24 cellular contexts compared by ENCODE assay signal in the genomic region with DNA sequence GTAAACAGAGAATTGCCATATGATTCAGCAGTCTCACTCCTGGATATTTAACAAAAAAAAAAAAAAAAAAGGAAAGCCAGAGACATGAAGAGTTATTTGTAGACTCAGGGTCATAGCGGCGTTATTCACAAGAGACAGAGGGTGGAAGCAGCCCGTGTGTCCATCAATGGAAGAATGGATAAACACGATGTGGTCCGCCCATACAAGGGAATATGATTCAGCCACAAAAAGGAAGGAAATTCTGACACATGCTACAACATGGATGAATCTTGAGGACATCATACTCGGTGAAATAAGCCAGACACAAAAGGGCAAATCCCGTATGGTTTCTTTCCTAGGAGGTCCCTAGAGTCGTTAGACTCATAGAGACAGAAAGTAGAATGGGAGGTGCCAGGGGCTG. TPM values are rescaled to one million over a fixed set of nuclear protein-coding genes. Genes with fewer than 3 reads are reported as not detected.
DNase-seq lines count a peak whose midpoint lies in the region; ATAC-seq, FAIRE-seq and TF ChIP-seq lines count a peak whose summit lies in the region.
"Had no signal": no experiment of that assay in that cellular context is flagged by ENCODE, and none has a peak within 500 bp of the region (broad histone marks: within the 10 kb centered on the region; RNA-seq: fewer than 3 reads in every experiment).

No MANE protein-coding gene starts in this region.

- no peak for ATAC-seq in K562
- ATAC-seq in gastroesophageal sphincter, result peak; percentile 28
- no peak for ATAC-seq in omental fat pad (ENCODE audit: low FRiP score)
- ATAC-seq: GM23338, HCT116 had no signal

- dilution Hi-C loops in endothelial cell of umbilical vein (cut with MboI; ENCODE audit: extremely low pct_ligation_motif_present, low sequenced_read_pairs), result no loop called here

- H3K9me1 ChIP-seq in K562 (ENCODE audit: control insufficient read depth, insufficient read depth, low read length) (no peaks in the 10 kb centered on the region), endothelial cell of umbilical vein (replicated peaks; ENCODE audit: control insufficient read depth, extremely low read depth, insufficient read depth, low read length) (no peaks in the 10 kb centered on the region)

- WGBS in K562 (ENCODE audit: insufficient coverage, low coverage, missing lambda C conversion rate), result 19% methylated on average over 7 of the region's 8 CpGs
- WGBS in gastroesophageal sphincter (ENCODE audit: low coverage in 1 of 2), 2 donors, result 45 to 74% methylated on average over 7 to 8 of the region's 8 CpGs

- BruUV-seq in K562 (replicated peaks; lab: Mats Ljungman, UMichigan) (no TSS peak), endothelial cell of umbilical vein (replicated peaks; lab: Mats Ljungman, UMichigan) (no TSS peak)

- no peak for FAIRE-seq in K562 (lab: Jason Lieb, UNC)
- FAIRE-seq in endothelial cell of umbilical vein (lab: Jason Lieb, UNC), result no peak
- FAIRE-seq: GM12891, GM18507 had no signal

- H3K27me3 ChIP-seq in K562 (ENCODE audit: control insufficient read depth in 2 of 2, insufficient read depth in 2 of 2, low read length in 2 of 2) (peaks cover 3 to 10% of the 10 kb centered on the region in 2 experiments; a peak in 4 of 5 replicates), endothelial cell of umbilical vein (ENCODE audit: control insufficient read depth in 2 of 2, insufficient read depth in 2 of 2, low read length in 2 of 2) (no peaks in the 10 kb centered on the region), gastroesophageal sphincter (no peaks in the 10 kb centered on the region)

- H2AFZ ChIP-seq in K562 (ENCODE audit: low read depth, low read length) (peak overlapping the region; percentile 19; the same call in 1 of the 2 replicates), endothelial cell of umbilical vein (ENCODE audit: low read depth, low read length) (no peak overlapping the region)
- H2AFZ ChIP-seq: GM23338 had no signal

- TF ChIP-seq RAD21 in K562 (CRISPR knock-in tag; conservative IDR thresholded peaks at IDR 0.05 in 1 of 2, IDR thresholded peaks at IDR 0.05 in 1 of 2), result no peak

- TF ChIP-seq CTCF in K562 (IDR thresholded peaks at IDR 0.05 in 2 of 3, conservative IDR thresholded peaks at IDR 0.05 in 1 of 3; ENCODE audit: insufficient read depth in 2 of 3, low read depth in 1 of 3, low read length in 3 of 3) (no peak), endothelial cell of umbilical vein (IDR thresholded peaks at IDR 0.05; ENCODE audit: extremely low read depth in 1 of 2, insufficient read depth in 1 of 2, low read depth in 1 of 2, low read length in 2 of 2) (no peak), gastroesophageal sphincter (IDR thresholded peaks at IDR 0.05) (no peak), omental fat pad (IDR thresholded peaks at IDR 0.05) (no peak)

- H3K4me3 ChIP-seq in K562 (no peak overlapping the region), endothelial cell of umbilical vein (replicated peaks in 1 of 3; ENCODE audit: insufficient read depth in 1 of 3, low read depth in 1 of 3, low read length in 3 of 3) (no peak overlapping the region), gastroesophageal sphincter (no peak overlapping the region)
- H3K4me3 ChIP-seq: GM23338 had no signal

- no peaks in the 10 kb centered on the region for H3K79me2 ChIP-seq in K562 (ENCODE audit: control insufficient read depth, insufficient read depth, low read length)
- no peaks in the 10 kb centered on the region for H3K79me2 ChIP-seq in endothelial cell of umbilical vein (ENCODE audit: control insufficient read depth, insufficient read depth, low read length)

- TF ChIP-seq EP300 in K562 (IDR thresholded peaks at IDR 0.05; ENCODE audit: low read length) (no peak), gastroesophageal sphincter (IDR thresholded peaks at IDR 0.05) (no peak)

- intact Hi-C loops in K562 (cut with micrococcal nuclease), result no loop called here
- intact Hi-C loops in endothelial cell of umbilical vein (cut with micrococcal nuclease), result no loop called here

- POLR2A ChIA-PET in K562 (lab: Yijun Ruan, JAX), result no interaction called here
- POLR2A ChIA-PET in endothelial cell of umbilical vein (lab: Charles Lee), result no interaction called here

- H3K4me1 ChIP-seq in K562 (replicated peaks in 1 of 2; ENCODE audit: control insufficient read depth in 2 of 2, insufficient read depth in 2 of 2, low read length in 2 of 2) (no peaks in the 10 kb centered on the region), endothelial cell of umbilical vein (ENCODE audit: control insufficient read depth, extremely low read depth, insufficient read depth, low read length) (no peaks in the 10 kb centered on the region), gastroesophageal sphincter (no peaks in the 10 kb centered on the region)

- TF ChIP-seq POLR2A in K562 (conservative IDR thresholded peaks at IDR 0.05) (no peak), endothelial cell of umbilical vein (IDR thresholded peaks at IDR 0.05; ENCODE audit: low read depth, low read length) (no peak), gastroesophageal sphincter (IDR thresholded peaks at IDR 0.05) (no peak)

- peaks cover 3% of the 10 kb centered on the region for H3K9me3 ChIP-seq in K562 (replicated peaks; ENCODE audit: control insufficient read depth, insufficient read depth, low read depth, low read length)
- no peaks in the 10 kb centered on the region for H3K9me3 ChIP-seq in endothelial cell of umbilical vein (replicated peaks; ENCODE audit: control insufficient read depth, insufficient read depth, low read length)
- H3K9me3 ChIP-seq in gastroesophageal sphincter, result peaks cover 0 to 10% (median 0%) of the 10 kb centered on the region in 3 donors

- in situ Hi-C loops in K562 (cut with MboI), result no loop called here

- CTCF ChIA-PET in K562 (lab: Yijun Ruan, JAX; ENCODE audit: low intra/inter-chr PET ratio) (no interaction called here), endothelial cell of umbilical vein (lab: Charles Lee) (no interaction called here)

- H3K4me2 ChIP-seq in K562 (ENCODE audit: insufficient read depth, low read length) (no peak overlapping the region), endothelial cell of umbilical vein (ENCODE audit: insufficient read depth, low read length) (no peak overlapping the region)
- H3K4me2 ChIP-seq: GM23338 had no signal

- no peaks in the 10 kb centered on the region for H3K36me3 ChIP-seq in K562 (ENCODE audit: control insufficient read depth, insufficient read depth, low read length)
- no peaks in the 10 kb centered on the region for H3K36me3 ChIP-seq in endothelial cell of umbilical vein (ENCODE audit: control insufficient read depth in 2 of 2, extremely low read depth in 1 of 2, insufficient read depth in 2 of 2, low read length in 2 of 2)
- no peaks in the 10 kb centered on the region for H3K36me3 ChIP-seq in gastroesophageal sphincter

- H4K20me1 ChIP-seq in K562 (replicated peaks; ENCODE audit: control insufficient read depth, insufficient read depth, low read length), result no peaks in the 10 kb centered on the region
- no peaks in the 10 kb centered on the region for H4K20me1 ChIP-seq in endothelial cell of umbilical vein (replicated peaks; ENCODE audit: control insufficient read depth, extremely low read depth, insufficient read depth, low read length)

- no peak for DNase-seq in K562 (ENCODE audit: extremely low read depth in 1 of 4, low spot score in 3 of 4)
- DNase-seq in endothelial cell of umbilical vein (ENCODE audit: low read depth, low spot score), result peak; percentile 8
- DNase-seq in stimulated activated CD4-positive, alpha-beta T cell treated with anti-CD3 and anti-CD28 coated beads, Interleukin-4, amount 100 ng/mL, for 4 hours, result no peak
- no peak for DNase-seq in stimulated activated naive CD4-positive, alpha-beta T cell treated with Interleukin-2 at 50 U/mL for 16 hours (lab: John Stamatoyannopoulos, UW)
- no peak for DNase-seq in omental fat pad (ENCODE audit: low spot score)
- no peak for DNase-seq in NCI-H1092 (lab: John Stamatoyannopoulos, UW)
- DNase-seq: C1 segment of cervical spinal cord; Calu3; CD4-positive, alpha-beta memory T cell; COR-L47; DMS53; DMS79 treated with DMSO at 0.1 percent for 48 hours; GF-D8; H9 had no signal

- H3K9ac ChIP-seq in K562 (ENCODE audit: insufficient read depth in 1 of 2, low read depth in 2 of 2, low read length in 2 of 2) (no peak overlapping the region), endothelial cell of umbilical vein (replicated peaks; ENCODE audit: extremely low read depth, insufficient read depth, low read length) (no peak overlapping the region)

- no peak overlapping the region for H3K27ac ChIP-seq in K562 (ENCODE audit: extremely low read depth, low read depth, low read length)
- H3K27ac ChIP-seq in endothelial cell of umbilical vein (ENCODE audit: insufficient read depth, low read depth, low read length), result no peak overlapping the region
- peak overlapping the region in 2 of 4 donors; percentile 37 to 58 for H3K27ac ChIP-seq in gastroesophageal sphincter

RNA-seq across cellular contexts. Expression of a gene that starts 14.8 kb away (rescaled TPM):
- not detected in 2 replicates for total RNA-seq in K562 (2011; cell fraction: chromatin; rRNA removed; ENCODE audit: low replicate concordance)
- not detected in 2 replicates for total RNA-seq in K562 (2011; cell fraction: nucleolus; rRNA removed)
- not detected in 2 replicates for total RNA-seq in K562 (2011; cell fraction: nucleoplasm; rRNA removed)
- total RNA-seq in K562 (2014; rRNA removed) (not detected in 2 replicates), K562 (2014; rRNA removed; fragmentation: Illumina TruSeq; extraction: Trizol) (0.07 TPM in 1 of 2 replicates, not detected in the other), K562 (2015; rRNA removed; fragmentation: Illumina TruSeq; extraction: Trizol) (0.11 TPM in 1 of 2 replicates, not detected in the other), K562 (2021) (0.11 TPM in 1 of 2 replicates, not detected in the other), endothelial cell of umbilical vein (not detected in 2 replicates), gastroesophageal sphincter (1 to 10 TPM in 2 of 4 donors, under 1 TPM in 1, not detected in 1; 0.47 to 2.0 (median 1.6) TPM), omental fat pad (not detected)
- polyA plus RNA-seq in K562 (2011; rRNA removed) (not detected in 2 replicates), K562 (2014; fragmentation: Illumina TruSeq; extraction: Trizol) (not detected in 2 replicates), K562 (2014; fragmentation: Nextera tagmentation; extraction: Ambion mirVana) (under 1 TPM in 1 of 2 experiments, not detected in 1; 0.11 TPM), K562 (2014; rRNA removed) (0.08 TPM in 1 of 2 replicates, not detected in the other), endothelial cell of umbilical vein (not detected in 2 replicates)
- not detected in 2 replicates for polyA plus RNA-seq in K562 (2011; cell fraction: cytosol; rRNA removed)
- 0.10 TPM in 1 of 2 replicates, not detected in the other for polyA plus RNA-seq in K562 (2011; cell fraction: nucleus; rRNA removed)
- 0.17 and 0.44 TPM in 2 replicates for polyA plus RNA-seq in K562 (2012)
- 0.14 and 0.51 TPM in 2 replicates for polyA minus RNA-seq in K562 (2011; rRNA and poly(A)+ RNA removed)
- not detected in 2 replicates for polyA minus RNA-seq in K562 (2011; cell fraction: cytosol; rRNA and poly(A)+ RNA removed)
- not detected in 2 replicates for polyA minus RNA-seq in K562 (2011; cell fraction: nucleus; rRNA and poly(A)+ RNA removed)
- polyA plus RNA-seq in endothelial cell of umbilical vein (2011; cell fraction: cytosol; rRNA removed), result not detected in 2 replicates
- polyA plus RNA-seq in endothelial cell of umbilical vein (2011; cell fraction: nucleus; rRNA removed), result not detected in 2 replicates
- not detected in 2 replicates for polyA plus RNA-seq in endothelial cell of umbilical vein (2012)
- not detected in 2 replicates for polyA minus RNA-seq in endothelial cell of umbilical vein
- not detected for polyA minus RNA-seq in endothelial cell of umbilical vein (2011; cell fraction: cytosol; rRNA and poly(A)+ RNA removed)
- not detected in 2 replicates for polyA minus RNA-seq in endothelial cell of umbilical vein (2011; cell fraction: nucleus; rRNA and poly(A)+ RNA removed)
- total RNA-seq: A673; Calu3; CD4-positive, alpha-beta memory T cell; Daoy; G401; GM23338; H4; H9 had no signal
- polyA plus RNA-seq: BJ; CD4-positive, alpha-beta memory T cell; GM23338 had no signal

RNA-seq across cellular contexts. Expression of a gene that starts 40.0 kb away (rescaled TPM):
- total RNA-seq in K562 (2011; cell fraction: chromatin; rRNA removed; ENCODE audit: low replicate concordance), result 29.2 and 31.8 TPM in 2 replicates
- total RNA-seq in K562 (2011; cell fraction: nucleolus; rRNA removed), result 18.3 and 22.4 TPM in 2 replicates
- total RNA-seq in K562 (2011; cell fraction: nucleoplasm; rRNA removed), result 18.6 and 20.1 TPM in 2 replicates
- 18.7 and 24.0 TPM in 2 replicates for total RNA-seq in K562 (2014; rRNA removed)
- total RNA-seq in K562 (2014; rRNA removed; fragmentation: Illumina TruSeq; extraction: Trizol), result 4.4 and 5.3 TPM in 2 replicates
- 7.4 and 7.6 TPM in 2 replicates for total RNA-seq in K562 (2015; rRNA removed; fragmentation: Illumina TruSeq; extraction: Trizol)
- 18.3 and 18.9 TPM in 2 replicates for total RNA-seq in K562 (2021)
- polyA plus RNA-seq in K562 (2011; rRNA removed), result 8.7 and 9.8 TPM in 2 replicates
- 14.8 and 32.1 TPM in 2 replicates for polyA plus RNA-seq in K562 (2011; cell fraction: cytosol; rRNA removed)
- polyA plus RNA-seq in K562 (2011; cell fraction: nucleus; rRNA removed), result 20.8 and 44.3 TPM in 2 replicates
- polyA plus RNA-seq in K562 (2012), result 10.9 and 12.9 TPM in 2 replicates
- polyA plus RNA-seq in K562 (2014; fragmentation: Illumina TruSeq; extraction: Trizol), result 9.4 and 11.3 TPM in 2 replicates
- 1 to 10 TPM; 3.6 to 4.4 TPM for polyA plus RNA-seq in K562 (2014; fragmentation: Nextera tagmentation; extraction: Ambion mirVana)
- polyA plus RNA-seq in K562 (2014; rRNA removed), result 11.1 and 11.4 TPM in 2 replicates
- 8.9 and 11.7 TPM in 2 replicates for polyA minus RNA-seq in K562 (2011; rRNA and poly(A)+ RNA removed)
- polyA minus RNA-seq in K562 (2011; cell fraction: cytosol; rRNA and poly(A)+ RNA removed), result 10.7 and 12.8 TPM in 2 replicates
- 9.2 and 11.2 TPM in 2 replicates for polyA minus RNA-seq in K562 (2011; cell fraction: nucleus; rRNA and poly(A)+ RNA removed)
- total RNA-seq in endothelial cell of umbilical vein, result 16.1 and 16.2 TPM in 2 replicates
- 19.0 and 20.6 TPM in 2 replicates for polyA plus RNA-seq in endothelial cell of umbilical vein
- 11.3 and 15.3 TPM in 2 replicates for polyA plus RNA-seq in endothelial cell of umbilical vein (2011; cell fraction: cytosol; rRNA removed)
- polyA plus RNA-seq in endothelial cell of umbilical vein (2011; cell fraction: nucleus; rRNA removed), result 21.1 and 23.5 TPM in 2 replicates
- polyA plus RNA-seq in endothelial cell of umbilical vein (2012), result 7.6 and 11.4 TPM in 2 replicates
- polyA minus RNA-seq in endothelial cell of umbilical vein, result 15.6 and 17.3 TPM in 2 replicates
- 3.7 TPM for polyA minus RNA-seq in endothelial cell of umbilical vein (2011; cell fraction: cytosol; rRNA and poly(A)+ RNA removed)
- polyA minus RNA-seq in endothelial cell of umbilical vein (2011; cell fraction: nucleus; rRNA and poly(A)+ RNA removed), result 21.1 and 28.7 TPM in 2 replicates
- total RNA-seq in gastroesophageal sphincter, result 10 to 100 TPM; 18.7 to 49.1 (median 37.6) TPM
- total RNA-seq in omental fat pad, result 10 to 100 TPM in 3 of 4 donors, 1 to 10 TPM in 1; 8.1 to 93.0 (median 20.4) TPM
